Comparison of ENCODE assay signal across 22 cellular contexts in genomic region chr7:3134715-3135114, GRCh38.
DNase-seq lines count a peak whose midpoint lies in the region; ATAC-seq, FAIRE-seq and TF ChIP-seq lines count a peak whose summit lies in the region.
"Had no signal": no experiment of that assay in that cellular context is flagged by ENCODE, and none has a peak within 500 bp of the region (broad histone marks: within the 10 kb centered on the region; RNA-seq: fewer than 3 reads in every experiment).

No MANE protein-coding gene starts in this region.

- H3K4me1 Mint-ChIP-seq in activated CD4-positive, alpha-beta T cell treated with anti-CD3 and anti-CD28 coated beads for 36 hours = peaks cover 7% of the 10 kb centered on the region
- H3K4me1 Mint-ChIP-seq: activated naive CD4-positive, alpha-beta T cell treated with anti-CD3 and anti-CD28 coated beads, Interleukin-2, amount 50 U/mL, for 24 hours had no signal

- TF ChIP-seq RAD21 in K562 (CRISPR knock-in tag; conservative IDR thresholded peaks at IDR 0.05 in 1 of 2, IDR thresholded peaks at IDR 0.05 in 1 of 2) = no peak

- peaks cover 10 to 25% of the 10 kb centered on the region in 2 experiments; a peak in 3 of 5 replicates for H3K27me3 ChIP-seq in K562 (ENCODE audit: control insufficient read depth in 2 of 2, insufficient read depth in 2 of 2, low read length in 2 of 2)
- H3K27me3 ChIP-seq: body of pancreas, colonic mucosa had no signal

- no peaks in the 10 kb centered on the region for H3K79me2 ChIP-seq in K562 (ENCODE audit: control insufficient read depth, insufficient read depth, low read length)

- H3K4me2 ChIP-seq in K562 (ENCODE audit: insufficient read depth, low read length) = no peak overlapping the region

- TF ChIP-seq EP300 in K562 (IDR thresholded peaks at IDR 0.05; ENCODE audit: low read length) = no peak

- no peak for FAIRE-seq in K562 (lab: Jason Lieb, UNC)
- FAIRE-seq: A204.1, endometrium, GM18507 had no signal

- H3K36me3 Mint-ChIP-seq in activated CD4-positive, alpha-beta T cell treated with anti-CD3 and anti-CD28 coated beads for 36 hours (ENCODE audit: low read depth) = no peaks in the 10 kb centered on the region
- H3K36me3 Mint-ChIP-seq: activated naive CD4-positive, alpha-beta T cell treated with anti-CD3 and anti-CD28 coated beads, Interleukin-2, amount 50 U/mL, for 24 hours had no signal

- no peak overlapping the region for H3K4me3 Mint-ChIP-seq in activated CD4-positive, alpha-beta T cell treated with anti-CD3 and anti-CD28 coated beads for 36 hours
- H3K4me3 Mint-ChIP-seq: activated naive CD4-positive, alpha-beta T cell treated with anti-CD3 and anti-CD28 coated beads, Interleukin-2, amount 50 U/mL, for 24 hours had no signal

- no peaks in the 10 kb centered on the region for H3K36me3 ChIP-seq in K562 (ENCODE audit: control insufficient read depth, insufficient read depth, low read length)
- H3K36me3 ChIP-seq: BE2C, colonic mucosa had no signal

- TF ChIP-seq POLR2A in K562 (conservative IDR thresholded peaks at IDR 0.05) = no peak

- CTCF ChIA-PET in activated CD4-positive, alpha-beta T cell treated with anti-CD3 and anti-CD28 coated beads for 36 hours (lab: Charles Lee) = interaction anchor here (0.9 to 1.3 kb wide), 2 partner anchors 43 to 45 kb away, joined by 4 to 6 read pairs; no protein-coding TSS in a partner anchor
- CTCF ChIA-PET in K562 (lab: Yijun Ruan, JAX; ENCODE audit: low intra/inter-chr PET ratio) = no interaction called here

- no peaks in the 10 kb centered on the region for H3K27me3 Mint-ChIP-seq in activated CD4-positive, alpha-beta T cell treated with anti-CD3 and anti-CD28 coated beads for 36 hours
- H3K27me3 Mint-ChIP-seq: activated naive CD4-positive, alpha-beta T cell treated with anti-CD3 and anti-CD28 coated beads, Interleukin-2, amount 50 U/mL, for 24 hours had no signal

- no peak overlapping the region for H3K9ac ChIP-seq in K562 (ENCODE audit: insufficient read depth in 1 of 2, low read depth in 2 of 2, low read length in 2 of 2)

- H3K4me3 ChIP-seq in K562 = no peak overlapping the region
- H3K4me3 ChIP-seq: body of pancreas, colonic mucosa had no signal

- peak overlapping the region; percentile 14 for H3K27ac Mint-ChIP-seq in activated CD4-positive, alpha-beta T cell treated with anti-CD3 and anti-CD28 coated beads for 36 hours
- H3K27ac Mint-ChIP-seq: activated naive CD4-positive, alpha-beta T cell treated with anti-CD3 and anti-CD28 coated beads, Interleukin-2, amount 50 U/mL, for 24 hours had no signal

- WGBS in K562 (ENCODE audit: insufficient coverage, low coverage, missing lambda C conversion rate) = 6% methylated on average over 6 of the region's 6 CpGs

- peaks cover 8% of the 10 kb centered on the region for H3K9me3 Mint-ChIP-seq in activated CD4-positive, alpha-beta T cell treated with anti-CD3 and anti-CD28 coated beads for 36 hours (ENCODE audit: low read depth)
- H3K9me3 Mint-ChIP-seq: activated naive CD4-positive, alpha-beta T cell treated with anti-CD3 and anti-CD28 coated beads, Interleukin-2, amount 50 U/mL, for 24 hours had no signal

- in situ Hi-C loops in K562 (cut with MboI) = no loop called here

- POLR2A ChIA-PET in activated CD4-positive, alpha-beta T cell treated with anti-CD3 and anti-CD28 coated beads for 36 hours (lab: Charles Lee) = interaction anchor here (0.5 to 1.4 kb wide), 3 partner anchors 25 to 154 kb away, joined by 3 to 4 read pairs (median 3); no protein-coding TSS in a partner anchor
- POLR2A ChIA-PET in K562 (lab: Yijun Ruan, JAX) = interaction anchor here (0.8 kb wide), 1 partner anchor 19 kb away, joined by 3 read pairs; no protein-coding TSS in a partner anchor

- peak; percentile 92 for ATAC-seq in activated CD4-positive, alpha-beta T cell treated with anti-CD3 and anti-CD28 coated beads for 36 hours
- peak; percentile 42; the same call in 2 of the 3 replicates for ATAC-seq in K562
- no peak for ATAC-seq in GM18868 (IDR thresholded peaks at IDR 0.05; ENCODE audit: unreplicated experiment)
- ATAC-seq: body of pancreas had no signal

- BruUV-seq in K562 (replicated peaks; lab: Mats Ljungman, UMichigan) = no TSS peak

- no peak overlapping the region for H3K27ac ChIP-seq in K562 (ENCODE audit: extremely low read depth, low read depth, low read length)
- H3K27ac ChIP-seq: body of pancreas, colonic mucosa, RWPE1 had no signal

- intact Hi-C loops in activated CD4-positive, alpha-beta T cell treated with anti-CD3 and anti-CD28 coated beads for 36 hours (cut with DNase I, micrococcal nuclease) = no loop called here
- intact Hi-C loops in K562 (cut with micrococcal nuclease) = no loop called here

- peak overlapping the region; percentile 68 for H2AFZ ChIP-seq in K562 (ENCODE audit: low read depth, low read length)

- TF ChIP-seq CTCF in K562 (IDR thresholded peaks at IDR 0.05 in 2 of 3, conservative IDR thresholded peaks at IDR 0.05 in 1 of 3; ENCODE audit: insufficient read depth in 2 of 3, low read depth in 1 of 3, low read length in 3 of 3) = no peak

- no peaks in the 10 kb centered on the region for H3K4me1 ChIP-seq in K562 (replicated peaks in 1 of 2; ENCODE audit: control insufficient read depth in 2 of 2, insufficient read depth in 2 of 2, low read length in 2 of 2)
- H3K4me1 ChIP-seq: BE2C, body of pancreas, Caco-2, colonic mucosa had no signal

- peak; percentile 67 for DNase-seq in activated CD4-positive, alpha-beta T cell treated with anti-CD3 and anti-CD28 coated beads for 36 hours
- no peak for DNase-seq in activated CD4-positive, alpha-beta T cell treated with anti-CD3 and anti-CD28 coated beads for 4 hours
- DNase-seq in stimulated activated CD4-positive, alpha-beta T cell treated with anti-CD3 and anti-CD28 coated beads, Interleukin-12 subunit alpha, Interleukin-12 subunit beta, amount 100 ng/mL, for 48 hours (ENCODE audit: low read depth in 2 of 3, low spot score in 1 of 3) = peak; percentile 19 to 34 (median 24)
- DNase-seq in stimulated activated CD4-positive, alpha-beta T cell treated with anti-CD3 and anti-CD28 coated beads, Interleukin-12 subunit alpha, Interleukin-12 subunit beta, amount 100 ng/mL, for 4 hours = no peak
- DNase-seq in K562 (ENCODE audit: extremely low read depth in 1 of 4, low spot score in 3 of 4) = peak in 2 of 4 experiments; percentile 13 to 16
- peak; percentile 48 for DNase-seq in stimulated activated CD8-positive, alpha-beta memory T cell treated with anti-CD3 and anti-CD28 coated beads, Interleukin-4, amount 100 ng/mL, for 48 hours
- no peak for DNase-seq in OCI-M1 (lab: John Stamatoyannopoulos, UW)
- DNase-seq: BE2C; body of pancreas; Caco-2; colonic mucosa; EL; NCI-H1930; NCI-H446; NK-92 treated with Interleukin-12 subunit alpha and Interleukin-12 subunit beta, amount 100 ng/mL, for 24 hours; occipital lobe had no signal

- H4K20me1 ChIP-seq in K562 (replicated peaks; ENCODE audit: control insufficient read depth, insufficient read depth, low read length) = no peaks in the 10 kb centered on the region; the same call in 1 of the 2 replicates

- no peaks in the 10 kb centered on the region; the same call in 1 of the 2 replicates for H3K9me3 ChIP-seq in K562 (replicated peaks; ENCODE audit: control insufficient read depth, insufficient read depth, low read depth, low read length)
- H3K9me3 ChIP-seq: BE2C, Caco-2, colonic mucosa had no signal

- no peaks in the 10 kb centered on the region for H3K9me1 ChIP-seq in K562 (ENCODE audit: control insufficient read depth, insufficient read depth, low read length)

TF ChIP-seq in K562, 482 proteins besides CTCF, POLR2A, EP300 and RAD21 (continues in another document):
- TF ChIP-seq TBL1XR1 (IDR thresholded peaks at IDR 0.05; ENCODE audit: low read length in 2 of 2) (no peak), HMG20B (CRISPR knock-in tag; IDR thresholded peaks at IDR 0.05) (no peak), ZKSCAN8 (CRISPR knock-in tag; IDR thresholded peaks at IDR 0.05) (no peak), CUX1 (CRISPR knock-in tag; IDR thresholded peaks at IDR 0.05) (no peak), PHB2 (IDR thresholded peaks at IDR 0.05; ENCODE audit: low read depth) (no peak), MAZ (CRISPR knock-in tag; conservative IDR thresholded peaks at IDR 0.05 in 1 of 2, IDR thresholded peaks at IDR 0.05 in 1 of 2) (no peak), XRCC4 (IDR thresholded peaks at IDR 0.05; ENCODE audit: extremely low read depth, insufficient read depth, insufficient read length) (no peak), ZFP36 (IDR thresholded peaks at IDR 0.05; ENCODE audit: low read depth, low read length, partially characterized antibody) (no peak), NONO (IDR thresholded peaks at IDR 0.05; ENCODE audit: low read depth in 2 of 2, low read length in 1 of 2) (no peak)

Comparison
In these comparisons a context has a peak if more than half of its experiments do, and no peak if none do; other contexts are left out.
1. DNase-seq: peak in activated CD4-positive, alpha-beta T cell treated with anti-CD3 and anti-CD28 coated beads for 36 hours (single experiment), stimulated activated CD4-positive, alpha-beta T cell treated with anti-CD3 and anti-CD28 coated beads, Interleukin-12 subunit alpha, Interleukin-12 subunit beta, amount 100 ng/mL, for 48 hours (3 of 3) and stimulated activated CD8-positive, alpha-beta memory T cell treated with anti-CD3 and anti-CD28 coated beads, Interleukin-4, amount 100 ng/mL, for 48 hours (single experiment); none in activated CD4-positive, alpha-beta T cell treated with anti-CD3 and anti-CD28 coated beads for 4 hours (0 of 2), stimulated activated CD4-positive, alpha-beta T cell treated with anti-CD3 and anti-CD28 coated beads, Interleukin-12 subunit alpha, Interleukin-12 subunit beta, amount 100 ng/mL, for 4 hours (single experiment) and OCI-M1 (single experiment).